In genomic region chr7:55065079-55065478, GRCh38 we compare ENCODE assay signal across 8 cellular contexts. TPM values are rescaled to one million over a fixed set of nuclear protein-coding genes. Genes with fewer than 3 reads are reported as not detected.
A peak's percentile ranks its signal among the peaks of the same experiment; 100 is the strongest.
DNase-seq lines count a peak whose midpoint lies in the region; ATAC-seq lines count a peak whose summit lies in the region.

No MANE protein-coding gene starts in this region.

- peak; percentile 73 for ATAC-seq in HG02885 (IDR thresholded peaks at IDR 0.05; ENCODE audit: poor library complexity, unreplicated experiment)
- ATAC-seq in left colon: peak; percentile 68

- WGBS in adipose tissue, 3 donors: 41 to 71% (median 44%) methylated on average over 4 of the region's 4 CpGs

- peak overlapping the region; percentile 31 for H3K27ac ChIP-seq in adipose tissue (ENCODE audit: low read depth, low read length)

- DNase-seq in Daoy (ENCODE audit: low read depth) (peak; percentile 99), left colon (no peak), COLO668 (lab: John Stamatoyannopoulos, UW; ENCODE audit: unreplicated experiment) (no peak), T-helper 1 cell (no peak)
- no peak for DNase-seq in NK-92 treated with Interleukin-12 subunit alpha and Interleukin-12 subunit beta, amount 100 ng/mL, for 24 hours (lab: John Stamatoyannopoulos, UW)
- DNase-seq in activated CD4-positive, alpha-beta T cell treated with anti-CD3 and anti-CD28 coated beads, Interleukin-2, amount 50 U/mL, for 1 hour: no peak

- intact Hi-C loops in left colon (cut with DNase I, micrococcal nuclease): no loop called here

RNA-seq across cellular contexts. Expression of gene EGFR, which starts 46.3 kb away (rescaled TPM):
- total RNA-seq in Daoy (2014; rRNA removed; shearing (Covaris generic)): 58.2 and 66.6 TPM in 2 replicates
- 10 to 100 TPM; 12.6 to 24.4 (median 13.6) TPM for polyA plus RNA-seq in adipose tissue
- 10 to 100 TPM; 66.8 to 85.6 TPM for total RNA-seq in left colon
